13 cellular contexts compared by ENCODE assay signal in the genomic region with DNA sequence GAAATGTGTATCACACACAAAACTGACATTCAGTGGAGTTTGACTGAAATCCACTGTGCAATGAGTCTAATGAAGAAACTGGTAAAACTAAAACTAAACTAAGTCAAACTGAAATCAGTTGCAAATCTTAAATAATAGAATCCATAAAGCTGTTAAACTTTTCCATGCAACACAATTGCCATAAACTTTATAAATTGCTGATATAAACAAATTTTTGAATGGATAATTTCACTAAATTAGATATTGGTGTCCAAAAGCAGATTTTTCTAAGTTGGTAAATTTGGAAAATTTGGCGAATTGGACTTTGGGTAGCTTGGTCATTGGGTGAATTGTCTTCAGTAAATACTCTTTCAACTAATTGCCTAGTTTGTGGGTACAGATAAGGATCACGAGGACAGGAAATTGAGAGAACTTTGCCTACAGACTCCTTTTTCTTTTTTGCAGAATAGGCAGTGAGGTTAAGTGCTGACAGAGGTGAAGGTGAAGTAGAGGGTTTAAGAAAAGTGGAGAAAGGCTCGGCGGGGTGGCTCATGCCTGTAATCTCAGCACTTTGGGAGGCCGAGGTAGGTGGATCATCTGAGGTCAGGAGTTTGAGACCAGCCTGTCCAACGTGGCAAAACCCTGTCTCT.
"Had no signal": no experiment of that assay in that cellular context is flagged by ENCODE, and none has a peak within 500 bp of the region (broad histone marks: within the 10 kb centered on the region; RNA-seq: fewer than 3 reads in every experiment).

No MANE protein-coding gene starts in this region.

- DNase-seq: activated CD4-positive, alpha-beta T cell treated with anti-CD3 and anti-CD28 coated beads for 4 hours; activated CD8-positive, alpha-beta memory T cell treated with anti-CD3 and anti-CD28 coated beads, Interleukin-2, amount 50 U/mL, for 4 hours; activated effector memory CD4-positive, alpha-beta T cell treated with Interleukin-2 at 50 U/mL for 16 hours; heart right ventricle; mammary epithelial cell; nucleus accumbens; small intestine; T1000; trophoblast cell had no signal

- H3K36me3 Mint-ChIP-seq: natural killer cell treated with Interleukin-12 subunit alpha and Interleukin-12 subunit beta and Interleukin-15 and Interleukin-18, amount 100 ng/mL, for 72 hours had no signal

- H3K4me3 Mint-ChIP-seq: natural killer cell treated with Interleukin-12 subunit alpha and Interleukin-12 subunit beta and Interleukin-15 and Interleukin-18, amount 100 ng/mL, for 72 hours had no signal

- H3K27ac ChIP-seq: cardiac muscle cell, heart right ventricle, right atrium auricular region had no signal

- ATAC-seq: heart right ventricle; left lobe of liver; natural killer cell treated with Interleukin-12 subunit alpha and Interleukin-12 subunit beta and Interleukin-15 and Interleukin-18, amount 100 ng/mL, for 72 hours had no signal

- H3K27me3 ChIP-seq: cardiac muscle cell, heart right ventricle, right atrium auricular region had no signal

- H3K27ac Mint-ChIP-seq: natural killer cell treated with Interleukin-12 subunit alpha and Interleukin-12 subunit beta and Interleukin-15 and Interleukin-18, amount 100 ng/mL, for 72 hours had no signal

- H3K9me3 Mint-ChIP-seq: natural killer cell treated with Interleukin-12 subunit alpha and Interleukin-12 subunit beta and Interleukin-15 and Interleukin-18, amount 100 ng/mL, for 72 hours had no signal
